ENCODE assay signal across 17 cellular contexts in the genomic region with DNA sequence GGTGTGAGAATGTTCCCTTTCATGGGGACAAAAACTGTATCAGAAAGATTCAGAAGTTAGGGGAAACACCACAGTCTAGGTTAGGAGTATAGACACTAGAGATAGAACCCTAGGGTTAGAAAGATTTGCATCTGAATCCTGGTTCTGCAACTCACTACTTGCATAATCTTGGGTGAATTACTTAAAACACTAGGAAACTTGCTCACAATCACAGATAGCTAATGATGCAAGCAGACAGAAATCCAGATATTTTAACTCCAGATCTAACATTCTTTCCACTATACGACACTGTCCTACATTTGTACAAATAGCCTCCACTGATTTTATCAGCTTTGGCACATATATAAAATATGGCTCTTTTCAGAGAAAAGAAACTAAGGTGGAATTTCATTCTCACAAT. TPM values are rescaled to one million over a fixed set of nuclear protein-coding genes. Genes with fewer than 3 reads are reported as not detected.
DNase-seq lines count a peak whose midpoint lies in the region; ATAC-seq, FAIRE-seq and TF ChIP-seq lines count a peak whose summit lies in the region.
"Had no signal": no experiment of that assay in that cellular context is flagged by ENCODE, and none has a peak within 500 bp of the region (broad histone marks: within the 10 kb centered on the region; RNA-seq: fewer than 3 reads in every experiment).

No MANE protein-coding gene starts in this region.

- no peaks in the 10 kb centered on the region for H3K9me1 ChIP-seq in K562 (ENCODE audit: control insufficient read depth, insufficient read depth, low read length)

- FAIRE-seq in GM12892 (lab: Jason Lieb, UNC) (peak; percentile 48), K562 (lab: Jason Lieb, UNC) (no peak)

- POLR2A ChIA-PET in K562 (lab: Yijun Ruan, JAX), result no interaction called here

- no peak for TF ChIP-seq RAD21 in K562 (CRISPR knock-in tag; conservative IDR thresholded peaks at IDR 0.05 in 1 of 2, IDR thresholded peaks at IDR 0.05 in 1 of 2)

- H3K4me3 ChIP-seq in K562 (no peak overlapping the region), skeletal muscle cell (ENCODE audit: low read depth, low read length) (no peak overlapping the region), H7 (ENCODE audit: insufficient read depth, low read depth, low read length) (no peak overlapping the region)
- H3K4me3 ChIP-seq: SJCRH30 had no signal

- TF ChIP-seq CTCF in K562 (IDR thresholded peaks at IDR 0.05 in 2 of 3, conservative IDR thresholded peaks at IDR 0.05 in 1 of 3; ENCODE audit: insufficient read depth in 2 of 3, low read depth in 1 of 3, low read length in 3 of 3), result no peak

- H3K9me3 ChIP-seq in K562 (replicated peaks; ENCODE audit: control insufficient read depth, insufficient read depth, low read depth, low read length), result no peaks in the 10 kb centered on the region
- H3K9me3 ChIP-seq: SJCRH30 had no signal

- in situ Hi-C loops in K562 (cut with MboI), result no loop called here

- H3K4me1 ChIP-seq in K562 (replicated peaks in 1 of 2; ENCODE audit: control insufficient read depth in 2 of 2, insufficient read depth in 2 of 2, low read length in 2 of 2), result no peaks in the 10 kb centered on the region
- H3K4me1 ChIP-seq: SJCRH30 had no signal

- H3K27ac ChIP-seq in K562 (ENCODE audit: extremely low read depth, low read depth, low read length), result no peak overlapping the region
- H3K27ac ChIP-seq: RWPE1, SJCRH30 had no signal

- no peak overlapping the region for H3K4me2 ChIP-seq in K562 (ENCODE audit: insufficient read depth, low read length)

- no peaks in the 10 kb centered on the region for H3K79me2 ChIP-seq in K562 (ENCODE audit: control insufficient read depth, insufficient read depth, low read length)

- peak; percentile 56; the same call in 1 of the 2 replicates for TF ChIP-seq EP300 in K562 (IDR thresholded peaks at IDR 0.05; ENCODE audit: low read length)

- intact Hi-C loops in K562 (cut with micrococcal nuclease), result loop anchor here (10.0 kb wide), 1 partner anchor 185 kb away; no protein-coding TSS in a partner anchor

- TF ChIP-seq POLR2A in GM12892 (IDR thresholded peaks at IDR 0.05; ENCODE audit: low read depth, low read length) (no peak), K562 (conservative IDR thresholded peaks at IDR 0.05) (no peak)

- H4K20me1 ChIP-seq in K562 (replicated peaks; ENCODE audit: control insufficient read depth, insufficient read depth, low read length), result no peaks in the 10 kb centered on the region

- DNase-seq in GM12892 (ENCODE audit: insufficient read length) (no peak), K562 (ENCODE audit: extremely low read depth in 1 of 4, low spot score in 3 of 4) (no peak), fibroblast of peridontal ligament (ENCODE audit: extremely low read depth) (peak; percentile 76), skeletal muscle cell (ENCODE audit: low read depth) (peak; percentile 13), NCI-H2171 (lab: John Stamatoyannopoulos, UW) (no peak), SW480 (ENCODE audit: low spot score) (no peak), H7 (no peak)
- DNase-seq: COR-L47, HCEC 1CT, KG1, NCI-H1436, NCI-H2029, NCI-H2171 treated with DMSO at 0.1 percent for 48 hours, NCI-H748 treated with DMSO at 0.1 percent for 48 hours, SJCRH30 had no signal

- no TSS peak for BruUV-seq in K562 (replicated peaks; lab: Mats Ljungman, UMichigan)

- CTCF ChIA-PET in K562 (lab: Yijun Ruan, JAX; ENCODE audit: low intra/inter-chr PET ratio), result no interaction called here

- H3K9ac ChIP-seq in K562 (ENCODE audit: insufficient read depth in 1 of 2, low read depth in 2 of 2, low read length in 2 of 2), result no peak overlapping the region

- H2AFZ ChIP-seq in K562 (ENCODE audit: low read depth, low read length), result no peak overlapping the region

- H3K36me3 ChIP-seq in K562 (ENCODE audit: control insufficient read depth, insufficient read depth, low read length), result peaks cover 89% of the 10 kb centered on the region
- H3K36me3 ChIP-seq in H7 (replicated peaks; ENCODE audit: control insufficient read depth, insufficient read depth, low read length), result peaks cover 5% of the 10 kb centered on the region

- no peaks in the 10 kb centered on the region for H3K27me3 ChIP-seq in K562 (ENCODE audit: control insufficient read depth in 2 of 2, insufficient read depth in 2 of 2, low read length in 2 of 2)
- H3K27me3 ChIP-seq in H7 (ENCODE audit: control insufficient read depth, insufficient read depth, low read length), result no peaks in the 10 kb centered on the region
- H3K27me3 ChIP-seq: SJCRH30 had no signal

- WGBS in K562 (ENCODE audit: insufficient coverage, low coverage, missing lambda C conversion rate), result 40% methylated on average over 1 of the region's 1 CpG

- ATAC-seq in K562 (no peak), HG02623 (IDR thresholded peaks at IDR 0.05; ENCODE audit: unreplicated experiment) (no peak)

TF ChIP-seq in K562, 482 proteins besides CTCF, POLR2A, EP300 and RAD21 (continues in another document):
- TF ChIP-seq ATF7 (IDR thresholded peaks at IDR 0.05), result peak; percentile 67
- TF ChIP-seq ZNF175 (CRISPR knock-in tag; IDR thresholded peaks at IDR 0.05; ENCODE audit: low read depth), result 0 out of 2 replicates have a peak, but pooled peaks have one; percentile 39
- TF ChIP-seq PML (IDR thresholded peaks at IDR 0.05; ENCODE audit: low read length), result no peak
- no peak for TF ChIP-seq ZNF347 (CRISPR knock-in tag; IDR thresholded peaks at IDR 0.05; ENCODE audit: low read depth)
- TF ChIP-seq, protein P1, sequence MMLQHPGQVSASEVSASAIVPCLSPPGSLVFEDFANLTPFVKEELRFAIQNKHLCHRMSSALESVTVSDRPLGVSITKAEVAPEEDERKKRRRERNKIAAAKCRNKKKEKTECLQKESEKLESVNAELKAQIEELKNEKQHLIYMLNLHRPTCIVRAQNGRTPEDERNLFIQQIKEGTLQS (IDR thresholded peaks at IDR 0.05), result peak; percentile 50; the same call in 1 of the 2 replicates
- TF ChIP-seq, protein P1 (CRISPR knock-in tag; conservative IDR thresholded peaks at IDR 0.05), result no peak
- 0 out of 2 replicates have a peak, but pooled peaks have one; percentile 49 for TF ChIP-seq ZNF584 (CRISPR knock-in tag; IDR thresholded peaks at IDR 0.05; ENCODE audit: low read depth)
- no peak for TF ChIP-seq MYNN (IDR thresholded peaks at IDR 0.05)
- no peak for TF ChIP-seq MYNN (CRISPR knock-in tag; IDR thresholded peaks at IDR 0.05)
- TF ChIP-seq TEAD1 (CRISPR knock-in tag; IDR thresholded peaks at IDR 0.05), result peak in 1 of 2 experiments; percentile 47; a peak in 1 of 4 replicates
- peak; percentile 81; the same call in 1 of the 2 replicates for TF ChIP-seq ZNF589 (CRISPR knock-in tag; IDR thresholded peaks at IDR 0.05; ENCODE audit: low read depth)
- no peak for TF ChIP-seq CEBPG (CRISPR knock-in tag; IDR thresholded peaks at IDR 0.05)
- peak; percentile 69 to 92 for TF ChIP-seq CEBPG (tag; conservative IDR thresholded peaks at IDR 0.05 in 1 of 2, IDR thresholded peaks at IDR 0.05 in 1 of 2)
- TF ChIP-seq TBP (optimal IDR thresholded peaks at IDR 0.05; ENCODE audit: low read depth, low read length), result no peak

RNA-seq across cellular contexts. Expression of a gene that starts 30.8 kb away (rescaled TPM):
- polyA plus RNA-seq in GM12892 (2012; ENCODE audit: missing spikeins), result not detected
- not detected in 2 replicates for total RNA-seq in K562 (2011; cell fraction: chromatin; rRNA removed; ENCODE audit: low replicate concordance)
- total RNA-seq in K562 (2011; cell fraction: nucleolus; rRNA removed), result not detected in 2 replicates
- not detected in 2 replicates for total RNA-seq in K562 (2011; cell fraction: nucleoplasm; rRNA removed)
- total RNA-seq in K562 (2014; rRNA removed), result not detected in 2 replicates
- total RNA-seq in K562 (2014; rRNA removed; fragmentation: Illumina TruSeq; extraction: Trizol), result not detected in 2 replicates
- total RNA-seq in K562 (2015; rRNA removed; fragmentation: Illumina TruSeq; extraction: Trizol), result not detected in 2 replicates
- total RNA-seq in K562 (2021), result not detected in 2 replicates
- not detected in 2 replicates for polyA plus RNA-seq in K562 (2011; rRNA removed)
- not detected in 2 replicates for polyA plus RNA-seq in K562 (2011; cell fraction: cytosol; rRNA removed)
- polyA plus RNA-seq in K562 (2011; cell fraction: nucleus; rRNA removed), result not detected in 2 replicates
- polyA plus RNA-seq in K562 (2012), result 0.24 TPM in 1 of 2 replicates, not detected in the other
- polyA plus RNA-seq in K562 (2014; fragmentation: Illumina TruSeq; extraction: Trizol), result not detected in 2 replicates
- polyA plus RNA-seq in K562 (2014; fragmentation: Nextera tagmentation; extraction: Ambion mirVana), result not detected
- polyA plus RNA-seq in K562 (2014; rRNA removed), result not detected in 2 replicates
- not detected in 2 replicates for polyA minus RNA-seq in K562 (2011; rRNA and poly(A)+ RNA removed)
- polyA minus RNA-seq in K562 (2011; cell fraction: cytosol; rRNA and poly(A)+ RNA removed), result not detected in 2 replicates
- not detected in 2 replicates for polyA minus RNA-seq in K562 (2011; cell fraction: nucleus; rRNA and poly(A)+ RNA removed)
- total RNA-seq in H7 (2014; rRNA removed; shearing (Covaris generic)), result 0.04 and 0.42 TPM in 2 replicates
- total RNA-seq: SJCRH30 had no signal

Comparison
In these comparisons a context has a peak if more than half of its experiments do, and no peak if none do; other contexts are left out.
1. DNase-seq: peak in fibroblast of peridontal ligament (single experiment) and skeletal muscle cell (single experiment); none in GM12892 (single experiment), K562 (0 of 4), NCI-H2171 (single experiment), SW480 (single experiment) and H7 (single experiment).